In the genomic region with DNA sequence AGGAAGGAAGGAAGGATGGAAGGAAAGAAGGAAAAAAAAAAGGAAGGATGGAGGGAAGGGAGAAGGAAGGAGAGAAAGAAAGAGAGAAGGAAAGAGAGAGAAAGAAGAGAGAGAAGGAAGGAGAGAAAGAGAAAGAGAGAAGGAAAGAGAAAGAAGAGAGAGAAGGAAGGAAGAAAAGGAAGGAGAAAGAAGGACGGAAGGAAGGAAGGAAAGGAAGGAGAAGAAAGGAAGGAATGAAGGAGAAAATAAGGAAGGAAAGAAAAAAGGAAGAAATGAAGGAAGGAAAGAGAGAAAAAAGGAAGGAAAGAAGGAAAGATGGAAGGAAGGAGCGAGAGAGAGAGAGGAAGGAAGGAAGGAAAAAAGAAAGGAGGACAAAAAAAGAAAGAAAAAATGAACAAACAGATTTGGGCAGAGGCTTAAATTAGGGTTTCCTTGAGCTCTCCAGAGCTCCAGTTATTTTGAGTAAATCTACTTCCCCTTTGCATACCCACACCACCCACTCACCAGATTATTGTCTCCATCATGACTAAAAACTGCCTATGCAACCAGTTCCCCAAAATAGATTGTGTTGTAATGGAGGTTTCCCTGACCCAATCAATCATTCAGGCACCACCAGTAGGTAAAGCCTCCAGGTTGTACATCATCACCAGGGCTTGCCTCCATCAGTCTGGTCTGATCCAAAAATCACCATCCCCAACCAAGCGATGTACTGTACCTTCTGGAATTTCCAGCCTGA, we compare ENCODE assay signal across 2 cellular contexts.
TF ChIP-seq lines count a peak whose summit lies in the region.

No MANE protein-coding gene starts in this region.

TF ChIP-seq in IMR-90, 13 proteins besides CTCF, POLR2A, EP300 and RAD21 (continued from another document):
- TF ChIP-seq, protein P1, sequence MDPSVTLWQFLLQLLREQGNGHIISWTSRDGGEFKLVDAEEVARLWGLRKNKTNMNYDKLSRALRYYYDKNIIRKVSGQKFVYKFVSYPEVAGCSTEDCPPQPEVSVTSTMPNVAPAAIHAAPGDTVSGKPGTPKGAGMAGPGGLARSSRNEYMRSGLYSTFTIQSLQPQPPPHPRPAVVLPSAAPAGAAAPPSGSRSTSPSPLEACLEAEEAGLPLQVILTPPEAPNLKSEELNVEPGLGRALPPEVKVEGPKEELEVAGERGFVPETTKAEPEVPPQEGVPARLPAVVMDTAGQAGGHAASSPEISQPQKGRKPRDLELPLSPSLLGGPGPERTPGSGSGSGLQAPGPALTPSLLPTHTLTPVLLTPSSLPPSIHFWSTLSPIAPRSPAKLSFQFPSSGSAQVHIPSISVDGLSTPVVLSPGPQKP (IDR thresholded peaks at IDR 0.05; ENCODE audit: borderline replicate concordance, low read depth, low read length): no peak

TF ChIP-seq in WTC11, 78 proteins besides CTCF, POLR2A, EP300 and RAD21 (continued from another document):
- TF ChIP-seq, protein P2, sequence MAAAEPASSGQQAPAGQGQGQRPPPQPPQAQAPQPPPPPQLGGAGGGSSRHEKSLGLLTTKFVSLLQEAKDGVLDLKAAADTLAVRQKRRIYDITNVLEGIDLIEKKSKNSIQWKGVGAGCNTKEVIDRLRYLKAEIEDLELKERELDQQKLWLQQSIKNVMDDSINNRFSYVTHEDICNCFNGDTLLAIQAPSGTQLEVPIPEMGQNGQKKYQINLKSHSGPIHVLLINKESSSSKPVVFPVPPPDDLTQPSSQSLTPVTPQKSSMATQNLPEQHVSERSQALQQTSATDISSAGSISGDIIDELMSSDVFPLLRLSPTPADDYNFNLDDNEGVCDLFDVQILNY (CRISPR knock-in tag; IDR thresholded peaks at IDR 0.05): no peak
TF ChIP-seq in WTC11: peak in this region for 1.
